20 cellular contexts compared by ENCODE assay signal in the genomic region with DNA sequence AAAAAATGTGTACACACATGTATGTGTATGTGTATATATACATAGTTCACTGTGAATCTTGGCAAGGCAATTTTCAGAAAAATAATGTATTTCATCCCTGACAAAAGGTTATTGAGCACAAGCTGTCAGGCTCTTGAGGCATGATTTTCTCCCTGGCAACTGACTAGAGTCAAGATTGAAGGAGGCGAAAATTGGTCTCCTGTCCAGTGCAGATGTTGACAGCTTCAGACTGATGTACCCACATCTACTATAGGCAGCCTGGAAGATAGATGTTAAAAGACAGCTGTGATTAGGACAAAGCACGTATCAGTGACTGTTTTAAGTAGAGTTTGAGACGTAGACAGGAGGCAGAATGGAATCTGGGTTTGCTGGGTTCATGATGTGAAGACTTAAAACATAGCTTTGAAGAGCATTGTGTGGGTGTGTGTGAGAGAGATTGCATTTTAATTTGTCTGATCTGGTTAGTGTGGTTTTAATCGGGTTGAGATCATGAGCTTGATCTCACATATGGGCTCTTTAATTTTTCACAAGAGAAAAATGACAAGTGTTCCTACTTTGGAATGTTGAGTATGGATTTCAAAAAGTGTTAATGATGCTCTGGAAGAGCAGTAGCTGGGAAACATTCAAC. TPM values are rescaled to one million over a fixed set of nuclear protein-coding genes. Genes with fewer than 3 reads are reported as not detected.
DNase-seq lines count a peak whose midpoint lies in the region; ATAC-seq and TF ChIP-seq lines count a peak whose summit lies in the region.
"Had no signal": no experiment of that assay in that cellular context is flagged by ENCODE, and none has a peak within 500 bp of the region (broad histone marks: within the 10 kb centered on the region; RNA-seq: fewer than 3 reads in every experiment).

No MANE protein-coding gene starts in this region.

- peaks cover 13 to 57% of the 10 kb centered on the region in 2 experiments for H3K79me1 ChIP-seq in IMR-90 (ENCODE audit: low read depth in 1 of 2, low read length in 2 of 2)

- H4K91ac ChIP-seq in IMR-90 (ENCODE audit: insufficient read depth, low read depth, low read length), result no peak overlapping the region

- no peak overlapping the region for H3K18ac ChIP-seq in IMR-90 (ENCODE audit: low read depth, low read length)

- H2AK9ac ChIP-seq in IMR-90 (replicated peaks; ENCODE audit: low read depth, low read length, poor library complexity), result no peak overlapping the region

- H3K27ac ChIP-seq in IMR-90 (ENCODE audit: insufficient read depth, low read length), result no peak overlapping the region
- no peak overlapping the region for H3K27ac ChIP-seq in Karpas-422 (ENCODE audit: low read length)
- H3K27ac ChIP-seq: body of pancreas, C4-2B, epithelial cell of prostate, gastroesophageal sphincter, left ventricle myocardium inferior, tibial nerve had no signal

- no peak for TF ChIP-seq CTCF in IMR-90 (conservative IDR thresholded peaks at IDR 0.05; ENCODE audit: low read depth, low read length)
- no peak for TF ChIP-seq CTCF in endothelial cell (IDR thresholded peaks at IDR 0.05; ENCODE audit: unreplicated experiment)
- TF ChIP-seq CTCF in retinal pigment epithelial cell (conservative IDR thresholded peaks at IDR 0.05; ENCODE audit: low read depth, low read length), result no peak

- no TSS peak for BruUV-seq in IMR-90 (replicated peaks; lab: Mats Ljungman, UMichigan)

- peak overlapping the region; percentile 10; the same call in 1 of the 2 replicates for H3K14ac ChIP-seq in IMR-90 (replicated peaks; ENCODE audit: low read depth, low read length)

- no peak overlapping the region; the same call in 1 of the 2 replicates for H3K23ac ChIP-seq in IMR-90 (ENCODE audit: low read depth, low read length)

- H4K20me1 ChIP-seq in IMR-90 (ENCODE audit: insufficient read depth, low read length) (peaks cover 60% of the 10 kb centered on the region), Karpas-422 (ENCODE audit: insufficient read depth, low read depth, low read length) (no peaks in the 10 kb centered on the region)

- no peaks in the 10 kb centered on the region for H3K9me3 ChIP-seq in IMR-90 (ENCODE audit: control insufficient read depth, insufficient read depth, low read length)
- H3K9me3 ChIP-seq in Karpas-422 (ENCODE audit: low read length), result no peaks in the 10 kb centered on the region
- H3K9me3 ChIP-seq: body of pancreas, gastroesophageal sphincter, HAP-1, left ventricle myocardium inferior, tibial nerve had no signal

- dilution Hi-C loops in IMR-90 (cut with HindIII; ENCODE audit: low sequenced_read_pairs, unreplicated experiment), result no loop called here

- H3K79me2 ChIP-seq in Karpas-422 (ENCODE audit: low read length), result no peaks in the 10 kb centered on the region

- peaks cover 53% of the 10 kb centered on the region for H3K27me3 Mint-ChIP-seq in activated CD4-positive, alpha-beta T cell treated with anti-CD3 and anti-CD28 coated beads for 36 hours
- H3K27me3 Mint-ChIP-seq in endothelial cell (ENCODE audit: unreplicated experiment), result peaks cover 2% of the 10 kb centered on the region
- H3K27me3 Mint-ChIP-seq in effector memory CD8-positive, alpha-beta T cell, result no peaks in the 10 kb centered on the region

- TF ChIP-seq RAD21 in IMR-90 (IDR thresholded peaks at IDR 0.05; ENCODE audit: low read length), result no peak

- H3K9me3 Mint-ChIP-seq in activated CD4-positive, alpha-beta T cell treated with anti-CD3 and anti-CD28 coated beads for 36 hours (ENCODE audit: low read depth), result no peaks in the 10 kb centered on the region
- no peaks in the 10 kb centered on the region for H3K9me3 Mint-ChIP-seq in endothelial cell (ENCODE audit: unreplicated experiment)
- no peaks in the 10 kb centered on the region for H3K9me3 Mint-ChIP-seq in effector memory CD8-positive, alpha-beta T cell
- H3K9me3 Mint-ChIP-seq: stimulated activated effector memory CD8-positive, alpha-beta T cell treated with anti-CD3 and anti-CD28 coated beads, Interleukin-12 subunit alpha, Interleukin-12 subunit beta, amount 100 ng/mL, for 72 hours had no signal

- H3K4me3 ChIP-seq in IMR-90 (ENCODE audit: insufficient read depth, low read depth, low read length) (no peak overlapping the region), retinal pigment epithelial cell (ENCODE audit: low read length) (no peak overlapping the region), Karpas-422 (ENCODE audit: low read length) (no peak overlapping the region)
- H3K4me3 ChIP-seq: body of pancreas, gastroesophageal sphincter, HAP-1, left ventricle myocardium inferior, tibial nerve had no signal

- H3K4ac ChIP-seq in IMR-90 (ENCODE audit: low read depth, low read length), result no peak overlapping the region

- POLR2A ChIA-PET in activated CD4-positive, alpha-beta T cell treated with anti-CD3 and anti-CD28 coated beads for 36 hours (lab: Charles Lee), result no interaction called here
- POLR2A ChIA-PET in IMR-90 (lab: Charles Lee; ENCODE audit: unreplicated experiment), result no interaction called here

- no peaks in the 10 kb centered on the region for H3K36me3 Mint-ChIP-seq in activated CD4-positive, alpha-beta T cell treated with anti-CD3 and anti-CD28 coated beads for 36 hours (ENCODE audit: low read depth)
- peaks cover 3% of the 10 kb centered on the region for H3K36me3 Mint-ChIP-seq in endothelial cell (ENCODE audit: low read depth, unreplicated experiment)
- no peaks in the 10 kb centered on the region for H3K36me3 Mint-ChIP-seq in effector memory CD8-positive, alpha-beta T cell (ENCODE audit: insufficient read depth)
- H3K36me3 Mint-ChIP-seq: stimulated activated effector memory CD8-positive, alpha-beta T cell treated with anti-CD3 and anti-CD28 coated beads, Interleukin-12 subunit alpha, Interleukin-12 subunit beta, amount 100 ng/mL, for 72 hours had no signal

- 45% methylated on average over 2 of the region's 4 CpGs; no CpG with 5 or more reads in 1 of the 2 experiments for WGBS in IMR-90 (ENCODE audit: extremely low coverage in 2 of 2, insufficient read length in 1 of 2), 2 experiments

- no peak overlapping the region for H2BK120ac ChIP-seq in IMR-90 (ENCODE audit: low read depth, low read length)

- H3K4me1 Mint-ChIP-seq in activated CD4-positive, alpha-beta T cell treated with anti-CD3 and anti-CD28 coated beads for 36 hours, result peaks cover 21% of the 10 kb centered on the region
- peaks cover 33% of the 10 kb centered on the region for H3K4me1 Mint-ChIP-seq in endothelial cell (ENCODE audit: unreplicated experiment)
- H3K4me1 Mint-ChIP-seq in effector memory CD8-positive, alpha-beta T cell (ENCODE audit: low read depth in 2 of 2), result peaks cover 15 to 24% of the 10 kb centered on the region in 2 donors

- no peak for DNase-seq in activated CD4-positive, alpha-beta T cell treated with anti-CD3 and anti-CD28 coated beads for 36 hours
- DNase-seq in activated CD4-positive, alpha-beta T cell treated with anti-CD3 and anti-CD28 coated beads for 1 hour, result no peak
- DNase-seq in IMR-90, result no peak
- DNase-seq in endothelial cell (ENCODE audit: low spot score), result no peak
- DNase-seq in retinal pigment epithelial cell (ENCODE audit: low read depth), result peak; percentile 54
- no peak for DNase-seq in effector memory CD8-positive, alpha-beta T cell
- no peak for DNase-seq in islet precursor cell
- no peak for DNase-seq in Karpas-422
- DNase-seq: activated naive CD4-positive, alpha-beta T cell treated with Interleukin-2 at 50 U/mL for 16 hours; body of pancreas; cortex of kidney; left ventricle myocardium inferior; NCI-H146; NCI-H345 had no signal

- H3K9ac ChIP-seq in IMR-90 (ENCODE audit: low read depth, low read length) (no peak overlapping the region), Karpas-422 (ENCODE audit: low read length) (no peak overlapping the region)

- no peak overlapping the region for H2BK5ac ChIP-seq in IMR-90 (ENCODE audit: low read depth, low read length, poor library complexity, severe bottlenecking)

- intact Hi-C loops in activated CD4-positive, alpha-beta T cell treated with anti-CD3 and anti-CD28 coated beads for 36 hours (cut with DNase I, micrococcal nuclease), result no loop called here
- intact Hi-C loops in IMR-90 (cut with micrococcal nuclease), result no loop called here

- no peak overlapping the region for H3K4me3 Mint-ChIP-seq in activated CD4-positive, alpha-beta T cell treated with anti-CD3 and anti-CD28 coated beads for 36 hours
- H3K4me3 Mint-ChIP-seq in endothelial cell (ENCODE audit: unreplicated experiment), result no peak overlapping the region
- H3K4me3 Mint-ChIP-seq in effector memory CD8-positive, alpha-beta T cell, result no peak overlapping the region
- H3K4me3 Mint-ChIP-seq: stimulated activated effector memory CD8-positive, alpha-beta T cell treated with anti-CD3 and anti-CD28 coated beads, Interleukin-12 subunit alpha, Interleukin-12 subunit beta, amount 100 ng/mL, for 72 hours had no signal

- no peak overlapping the region for H3K4me2 ChIP-seq in IMR-90 (ENCODE audit: low read depth, low read length)
- no peak overlapping the region for H3K4me2 ChIP-seq in Karpas-422 (ENCODE audit: low read depth, low read length, poor library complexity, severe bottlenecking)

- H3K4me1 ChIP-seq in IMR-90 (ENCODE audit: control insufficient read depth, insufficient read depth, low read length) (peaks cover 13% of the 10 kb centered on the region), Karpas-422 (ENCODE audit: low read length) (no peaks in the 10 kb centered on the region)

- in situ Hi-C loops in IMR-90 (cut with MboI; ENCODE audit: low sequenced_read_pairs), result no loop called here

- ATAC-seq in activated CD4-positive, alpha-beta T cell treated with anti-CD3 and anti-CD28 coated beads for 36 hours, result peak; percentile 39
- no peak for ATAC-seq in IMR-90 (ENCODE audit: low read depth)
- ATAC-seq in effector memory CD8-positive, alpha-beta T cell (replicated peaks), result no peak
- ATAC-seq: body of pancreas; gastroesophageal sphincter; stimulated activated effector memory CD8-positive, alpha-beta T cell treated with anti-CD3 and anti-CD28 coated beads, Interleukin-12 subunit alpha, Interleukin-12 subunit beta, amount 100 ng/mL, for 72 hours had no signal

- peaks cover 15% of the 10 kb centered on the region for H3K9me1 ChIP-seq in IMR-90 (ENCODE audit: insufficient read depth, low read length)

- H4K5ac ChIP-seq in IMR-90 (ENCODE audit: low read depth, low read length), result no peak overlapping the region

- H3K27me3 ChIP-seq in IMR-90 (ENCODE audit: control insufficient read depth, insufficient read depth, low read length), result no peaks in the 10 kb centered on the region
- H3K27me3 ChIP-seq in Karpas-422 (ENCODE audit: low read length), result no peaks in the 10 kb centered on the region
- H3K27me3 ChIP-seq: body of pancreas, gastroesophageal sphincter, tibial nerve had no signal

- no peak for TF ChIP-seq POLR2A in IMR-90 (IDR thresholded peaks at IDR 0.05; ENCODE audit: low read depth, low read length)

- peaks cover 2% of the 10 kb centered on the region; the same call in 1 of the 2 replicates for H3K36me3 ChIP-seq in IMR-90 (ENCODE audit: control insufficient read depth, insufficient read depth, low read length)
- H3K36me3 ChIP-seq in Karpas-422 (ENCODE audit: insufficient read depth, low read length), result no peaks in the 10 kb centered on the region
- H3K36me3 ChIP-seq: HAP-1, left ventricle myocardium inferior, tibial nerve had no signal

- H3K27ac Mint-ChIP-seq in activated CD4-positive, alpha-beta T cell treated with anti-CD3 and anti-CD28 coated beads for 36 hours, result no peak overlapping the region
- peak overlapping the region; percentile 3 for H3K27ac Mint-ChIP-seq in endothelial cell (ENCODE audit: unreplicated experiment)
- H3K27ac Mint-ChIP-seq in effector memory CD8-positive, alpha-beta T cell, result peak overlapping the region in 1 of 2 donors; percentile 6
- H3K27ac Mint-ChIP-seq: stimulated activated effector memory CD8-positive, alpha-beta T cell treated with anti-CD3 and anti-CD28 coated beads, Interleukin-12 subunit alpha, Interleukin-12 subunit beta, amount 100 ng/mL, for 72 hours had no signal

- no peak overlapping the region for H3K56ac ChIP-seq in IMR-90 (ENCODE audit: extremely low read depth, insufficient read depth, low read length)

- no peak overlapping the region for H2BK20ac ChIP-seq in IMR-90 (ENCODE audit: low read depth, low read length)

- no peaks in the 10 kb centered on the region for H3K9me2 ChIP-seq in Karpas-422 (replicated peaks; ENCODE audit: insufficient read depth, low read length)

- CTCF ChIA-PET in activated CD4-positive, alpha-beta T cell treated with anti-CD3 and anti-CD28 coated beads for 36 hours (lab: Charles Lee), result interaction anchor here (0.7 to 2.1 kb wide), 10 partner anchors 10 to 470 kb away, joined by 3 to 6 read pairs (median 3); no protein-coding TSS in a partner anchor
- CTCF ChIA-PET in IMR-90 (lab: Yijun Ruan, JAX), result interaction anchor here (0.9 kb wide), 1 partner anchor 20 kb away, joined by 3 read pairs; no protein-coding TSS in a partner anchor

- no peak overlapping the region for H2AK5ac ChIP-seq in IMR-90 (ENCODE audit: low read depth, low read length)

- H2AFZ ChIP-seq in IMR-90 (replicated peaks; ENCODE audit: low read length, poor library complexity) (no peak overlapping the region), Karpas-422 (ENCODE audit: low read length) (no peak overlapping the region)

- no peak overlapping the region for H2BK15ac ChIP-seq in IMR-90 (ENCODE audit: low read depth, low read length)

- H4K8ac ChIP-seq in IMR-90 (ENCODE audit: low read depth in 2 of 2, low read length in 2 of 2), result no peak overlapping the region

RNA-seq across cellular contexts. Expression of a gene that starts 39.1 kb away (rescaled TPM):
- total RNA-seq in activated CD4-positive, alpha-beta T cell treated with anti-CD3 and anti-CD28 coated beads for 36 hours, result 10 to 100 TPM; 78.8 to 86.7 TPM
- total RNA-seq in IMR-90 (2012; rRNA removed) (395 and 471 TPM in 2 replicates), endothelial cell (ENCODE audit: unreplicated experiment) (521 TPM)
- 192 and 220 TPM in 2 replicates for polyA plus RNA-seq in IMR-90 (2012; rRNA removed)
- polyA plus RNA-seq in IMR-90 (2012; cell fraction: cytosol; rRNA removed), result 116 and 120 TPM in 2 replicates
- polyA plus RNA-seq in IMR-90 (2012; cell fraction: nucleus; rRNA removed; ENCODE audit: low replicate concordance), result 108 and 158 TPM in 2 replicates
- 13.2 and 14.7 TPM in 2 replicates for total RNA-seq in Karpas-422 (2014; rRNA removed; shearing (Covaris generic); ENCODE audit: low replicate concordance)
